In genomic region chr18:22623513-22623912, GRCh38 we compare ENCODE assay signal across 25 cellular contexts.
"Had no signal": no experiment of that assay in that cellular context is flagged by ENCODE, and none has a peak within 500 bp of the region (broad histone marks: within the 10 kb centered on the region; RNA-seq: fewer than 3 reads in every experiment).

No MANE protein-coding gene starts in this region.

- H3K9me3 Mint-ChIP-seq: endodermal cell had no signal

- H3K4me3 Mint-ChIP-seq: dendritic cell treated with granulocyte-macrophage colony-stimulating factor and Interleukin-4, amounts not matched to agents 40 ng/mL and 50 ng/mL, for 4 days; effector memory CD8-positive, alpha-beta T cell; endodermal cell had no signal

- H3K36me3 ChIP-seq: colonic mucosa, esophagus muscularis mucosa, esophagus squamous epithelium, gastrocnemius medialis, gastroesophageal sphincter, heart left ventricle, heart right ventricle had no signal

- H3K9me3 ChIP-seq: colonic mucosa, esophagus muscularis mucosa, esophagus squamous epithelium, gastrocnemius medialis, gastroesophageal sphincter had no signal

- H3K27me3 ChIP-seq: colonic mucosa, dorsolateral prefrontal cortex, esophagus muscularis mucosa, esophagus squamous epithelium, gastrocnemius medialis, gastroesophageal sphincter, heart left ventricle, heart right ventricle had no signal

- ATAC-seq: effector memory CD8-positive, alpha-beta T cell; esophagus mucosa; foreskin keratinocyte; gastrocnemius medialis; gastroesophageal sphincter; heart left ventricle; heart right ventricle had no signal

- H3K4me1 ChIP-seq: colonic mucosa, esophagus muscularis mucosa, esophagus squamous epithelium, foreskin keratinocyte, gastrocnemius medialis, gastroesophageal sphincter, heart left ventricle had no signal

- H3K27me3 Mint-ChIP-seq: dendritic cell treated with granulocyte-macrophage colony-stimulating factor and Interleukin-4, amounts not matched to agents 40 ng/mL and 50 ng/mL, for 4 days had no signal

- H3K4me3 ChIP-seq: colonic mucosa, coronary artery, dorsolateral prefrontal cortex, esophagus muscularis mucosa, esophagus squamous epithelium, gastrocnemius medialis, gastroesophageal sphincter, heart left ventricle, heart right ventricle had no signal

- H3K27ac Mint-ChIP-seq: dendritic cell treated with granulocyte-macrophage colony-stimulating factor and Interleukin-4, amounts not matched to agents 40 ng/mL and 50 ng/mL, for 4 days; effector memory CD8-positive, alpha-beta T cell; endodermal cell had no signal

- DNase-seq: colonic mucosa; cortex of kidney; dermis blood vessel endothelial cell; dorsolateral prefrontal cortex; effector CD4-positive, alpha-beta T cell; effector CD8-positive, alpha-beta T cell; effector memory CD4-positive, alpha-beta T cell; effector memory CD8-positive, alpha-beta T cell; endodermal cell; erythroblast; esophagus squamous epithelium; foreskin fibroblast; foreskin keratinocyte; foreskin melanocyte; gastrocnemius medialis; glutamatergic neuron; head of caudate nucleus; heart left ventricle; heart right ventricle had no signal

- H3K27ac ChIP-seq: colonic mucosa, coronary artery, dorsolateral prefrontal cortex, epithelial cell of prostate, esophagus muscularis mucosa, esophagus squamous epithelium, foreskin keratinocyte, gastrocnemius medialis, gastroesophageal sphincter, heart left ventricle, heart right ventricle had no signal
